17 cellular contexts compared by ENCODE assay signal in genomic region chr1:1165900-1166421, GRCh38. TPM values are rescaled to one million over a fixed set of nuclear protein-coding genes. Genes with fewer than 3 reads are reported as not detected.
DNase-seq lines count a peak whose midpoint lies in the region; ATAC-seq and TF ChIP-seq lines count a peak whose summit lies in the region.
"Had no signal": no experiment of that assay in that cellular context is flagged by ENCODE, and none has a peak within 500 bp of the region (broad histone marks: within the 10 kb centered on the region; RNA-seq: fewer than 3 reads in every experiment).

No MANE protein-coding gene starts in this region.

- CTCF ChIA-PET in PC-9 (lab: Charles Lee) = no interaction called here
- CTCF ChIA-PET in activated CD4-positive, alpha-beta memory T cell treated with anti-CD3 and anti-CD28 coated beads for 36 hours (lab: Charles Lee) = no interaction called here

- POLR2A ChIA-PET in PC-9 (lab: Charles Lee; ENCODE audit: unreplicated experiment) = interaction anchor here (0.5 kb wide), 1 partner anchor 9 kb away, joined by 3 read pairs; no protein-coding TSS in a partner anchor
- POLR2A ChIA-PET in activated CD4-positive, alpha-beta memory T cell treated with anti-CD3 and anti-CD28 coated beads for 36 hours (lab: Charles Lee) = no interaction called here

- no peaks in the 10 kb centered on the region for H3K36me3 Mint-ChIP-seq in activated CD4-positive, alpha-beta memory T cell treated with anti-CD3 and anti-CD28 coated beads for 36 hours
- H3K36me3 Mint-ChIP-seq: activated naive CD8-positive, alpha-beta T cell treated with anti-CD3 and anti-CD28 coated beads, Interleukin-2, amount 10 ng/mL, durations not matched to agents 7 days and 5 days had no signal

- WGBS in prostate gland = 26% methylated on average over 23 of the region's 23 CpGs

- intact Hi-C loops in PC-9 (cut with micrococcal nuclease; ENCODE audit: unreplicated experiment) = loop anchor here (2.0 kb wide), 1 partner anchor 141 kb away; no protein-coding TSS in a partner anchor
- intact Hi-C loops in prostate gland (cut with DNase I) = no loop called here
- intact Hi-C loops in activated CD4-positive, alpha-beta memory T cell treated with anti-CD3 and anti-CD28 coated beads for 36 hours (cut with micrococcal nuclease) = no loop called here

- H3K9ac ChIP-seq in BLaER1 treated with 17β-estradiol and CSF1 and Interleukin-3, amounts not matched to agents 10 nM and 100 nM = no peak overlapping the region

- H2AFZ ChIP-seq in PC-9 = no peak overlapping the region

- H3K4me1 ChIP-seq in BLaER1 treated with 17β-estradiol and CSF1 and Interleukin-3, amounts not matched to agents 10 nM and 100 nM = peaks cover 16 to 79% (median 58%) of the 10 kb centered on the region in 10 experiments
- H3K4me1 ChIP-seq in PC-9 (replicated peaks; ENCODE audit: insufficient read depth) = peaks cover 18% of the 10 kb centered on the region
- peaks cover 10% of the 10 kb centered on the region for H3K4me1 ChIP-seq in prostate gland (replicated peaks)

- peak in 1 of 2 experiments; percentile 62 for DNase-seq in PC-9
- DNase-seq in glomerular visceral epithelial cell (ENCODE audit: extremely low spot score) = peak; percentile 72
- DNase-seq in prostate gland (ENCODE audit: low spot score) = peak; percentile 55
- no peak for DNase-seq in activated CD4-positive, alpha-beta memory T cell treated with anti-CD3 and anti-CD28 coated beads for 36 hours
- no peak for DNase-seq in cerebellar cortex (ENCODE audit: low spot score)
- no peak for DNase-seq in stimulated activated CD4-positive, alpha-beta T cell treated with anti-CD3 and anti-CD28 coated beads, Interleukin-12 subunit alpha, Interleukin-12 subunit beta, amount 100 ng/mL, for 4 hours
- DNase-seq: activated CD8-positive, alpha-beta memory T cell treated with anti-CD3 and anti-CD28 coated beads, Interleukin-2, amount 50 U/mL, for 48 hours; activated naive CD8-positive, alpha-beta T cell treated with anti-CD3 and anti-CD28 coated beads, Interleukin-2, amount 10 ng/mL, durations not matched to agents 7 days and 5 days; central memory CD4-positive, alpha-beta T cell; NCI-H345; SW 1271 had no signal

- H3K4me1 Mint-ChIP-seq in activated CD4-positive, alpha-beta memory T cell treated with anti-CD3 and anti-CD28 coated beads for 36 hours (ENCODE audit: low read depth) = no peaks in the 10 kb centered on the region

- peaks cover 58% of the 10 kb centered on the region for H3K79me2 ChIP-seq in PC-9 (ENCODE audit: low read depth)

- H3K9me3 ChIP-seq in BLaER1 treated with 17β-estradiol and CSF1 and Interleukin-3, amounts not matched to agents 10 nM and 100 nM (replicated peaks in 1 of 11) = no peaks in the 10 kb centered on the region
- H3K9me3 ChIP-seq in PC-9 (ENCODE audit: insufficient read depth, low read depth) (no peaks in the 10 kb centered on the region), prostate gland (no peaks in the 10 kb centered on the region)
- H3K9me3 ChIP-seq: heart right ventricle had no signal

- no peak for TF ChIP-seq POLR2A in prostate gland (IDR thresholded peaks at IDR 0.05)

- H3K9me3 Mint-ChIP-seq in activated CD4-positive, alpha-beta memory T cell treated with anti-CD3 and anti-CD28 coated beads for 36 hours = no peaks in the 10 kb centered on the region
- H3K9me3 Mint-ChIP-seq: activated naive CD8-positive, alpha-beta T cell treated with anti-CD3 and anti-CD28 coated beads, Interleukin-2, amount 10 ng/mL, durations not matched to agents 7 days and 5 days; stimulated activated naive CD8-positive, alpha-beta T cell treated with anti-CD3 and anti-CD28 coated beads, Interleukin-15, Interleukin-2, amounts not matched to agents 100 ng/mL and 50 ng/mL, for 24 hours had no signal

- TF ChIP-seq CTCF in PC-9 (conservative IDR thresholded peaks at IDR 0.05) = no peak
- TF ChIP-seq CTCF in prostate gland (IDR thresholded peaks at IDR 0.05) = no peak

- H3K4me3 ChIP-seq in BLaER1 treated with 17β-estradiol and CSF1 and Interleukin-3, amounts not matched to agents 10 nM and 100 nM = no peak overlapping the region
- H3K4me3 ChIP-seq in PC-9 = peak overlapping the region; percentile 99
- peak overlapping the region; percentile 45 to 62 for H3K4me3 ChIP-seq in prostate gland
- H3K4me3 ChIP-seq: heart right ventricle had no signal

- no peak overlapping the region for H3K27ac ChIP-seq in BLaER1 treated with 17β-estradiol and CSF1 and Interleukin-3, amounts not matched to agents 10 nM and 100 nM
- H3K27ac ChIP-seq in PC-9 (peak overlapping the region; percentile 84), prostate gland (peak overlapping the region; percentile 92 to 95)
- H3K27ac ChIP-seq: heart right ventricle had no signal

- peaks cover 41 to 68% (median 59%) of the 10 kb centered on the region in 11 experiments for H3K27me3 ChIP-seq in BLaER1 treated with 17β-estradiol and CSF1 and Interleukin-3, amounts not matched to agents 10 nM and 100 nM
- no peaks in the 10 kb centered on the region for H3K27me3 ChIP-seq in PC-9 (ENCODE audit: insufficient read depth, low read depth)
- H3K27me3 ChIP-seq in prostate gland (replicated peaks; ENCODE audit: insufficient read depth) = no peaks in the 10 kb centered on the region

- ATAC-seq in GM18517 (IDR thresholded peaks at IDR 0.05; ENCODE audit: unreplicated experiment) = no peak
- ATAC-seq: heart right ventricle, left lobe of liver had no signal

- H3K27ac Mint-ChIP-seq in activated CD4-positive, alpha-beta memory T cell treated with anti-CD3 and anti-CD28 coated beads for 36 hours = no peak overlapping the region
- H3K27ac Mint-ChIP-seq: activated naive CD8-positive, alpha-beta T cell treated with anti-CD3 and anti-CD28 coated beads, Interleukin-2, amount 10 ng/mL, durations not matched to agents 7 days and 5 days; stimulated activated naive CD8-positive, alpha-beta T cell treated with anti-CD3 and anti-CD28 coated beads, Interleukin-15, Interleukin-2, amounts not matched to agents 100 ng/mL and 50 ng/mL, for 24 hours had no signal

- no TSS peak for BruUV-seq in PC-9 (replicated peaks; lab: Mats Ljungman, UMichigan)

- H3K9me2 ChIP-seq in PC-9 (ENCODE audit: insufficient read depth) = no peaks in the 10 kb centered on the region

- H4K20me1 ChIP-seq in BLaER1 treated with 17β-estradiol and CSF1 and Interleukin-3, amounts not matched to agents 10 nM and 100 nM = peaks cover 0 to 25% (median 4%) of the 10 kb centered on the region in 11 experiments; a peak in 9 of 22 replicates
- peaks cover 34% of the 10 kb centered on the region for H4K20me1 ChIP-seq in PC-9 (ENCODE audit: insufficient read depth)

- H3K27me3 Mint-ChIP-seq in activated CD4-positive, alpha-beta memory T cell treated with anti-CD3 and anti-CD28 coated beads for 36 hours = peaks cover 11% of the 10 kb centered on the region

- H3K4me2 ChIP-seq in BLaER1 treated with 17β-estradiol and CSF1 and Interleukin-3, amounts not matched to agents 10 nM and 100 nM = peak overlapping the region in 7 of 11 experiments; percentile 18 to 80 (median 35); a peak in 10 of 22 replicates
- H3K4me2 ChIP-seq in PC-9 = peak overlapping the region; percentile 99

- H3K36me3 ChIP-seq in BLaER1 treated with 17β-estradiol and CSF1 and Interleukin-3, amounts not matched to agents 10 nM and 100 nM = no peaks in the 10 kb centered on the region
- H3K36me3 ChIP-seq in PC-9 (ENCODE audit: low read depth) (no peaks in the 10 kb centered on the region), prostate gland (no peaks in the 10 kb centered on the region)
- H3K36me3 ChIP-seq: heart right ventricle had no signal

- peaks cover 18% of the 10 kb centered on the region; the same call in 1 of the 2 replicates for H3F3A ChIP-seq in PC-9 (ENCODE audit: insufficient read depth, low read depth)

- no peak overlapping the region for H3K4me3 Mint-ChIP-seq in activated CD4-positive, alpha-beta memory T cell treated with anti-CD3 and anti-CD28 coated beads for 36 hours
- H3K4me3 Mint-ChIP-seq: activated naive CD8-positive, alpha-beta T cell treated with anti-CD3 and anti-CD28 coated beads, Interleukin-2, amount 10 ng/mL, durations not matched to agents 7 days and 5 days; stimulated activated naive CD8-positive, alpha-beta T cell treated with anti-CD3 and anti-CD28 coated beads, Interleukin-15, Interleukin-2, amounts not matched to agents 100 ng/mL and 50 ng/mL, for 24 hours had no signal

RNA-seq across cellular contexts. Expression of gene TTLL10, which starts 7.7 kb away (rescaled TPM):
- total RNA-seq in PC-9 (2021) = 4.0 and 5.8 TPM in 2 replicates
- total RNA-seq in prostate gland = 1 to 10 TPM in 1 of 2 donors, under 1 TPM in 1; 0.77 to 7.3 TPM
- total RNA-seq in activated CD4-positive, alpha-beta memory T cell treated with anti-CD3 and anti-CD28 coated beads for 36 hours = not detected
- total RNA-seq: activated naive CD8-positive, alpha-beta T cell treated with anti-CD3 and anti-CD28 coated beads, Interleukin-2, amount 10 ng/mL, durations not matched to agents 7 days and 5 days; left lobe of liver; myocyte had no signal

RNA-seq across cellular contexts. Expression of gene TNFRSF18, which starts 40.4 kb away (rescaled TPM):
- total RNA-seq in PC-9 (2021) = 6.9 and 14.1 TPM in 2 replicates
- total RNA-seq in prostate gland = 1 to 10 TPM; 3.1 to 3.5 TPM
- total RNA-seq in activated CD4-positive, alpha-beta memory T cell treated with anti-CD3 and anti-CD28 coated beads for 36 hours = 100 to 1,000 TPM; 375 to 387 TPM
- total RNA-seq: left lobe of liver, myocyte had no signal

RNA-seq across cellular contexts. Expression of gene TNFRSF4, which starts 48.0 kb away (rescaled TPM):
- 0.20 and 0.38 TPM in 2 replicates for total RNA-seq in PC-9 (2021)
- total RNA-seq in prostate gland = 1 to 10 TPM in 1 of 2 donors, under 1 TPM in 1; 0.50 to 3.0 TPM
- total RNA-seq in activated CD4-positive, alpha-beta memory T cell treated with anti-CD3 and anti-CD28 coated beads for 36 hours = 1,000 to 10,000 TPM; 1,003 to 1,005 TPM
- total RNA-seq: myocyte had no signal

RNA-seq across cellular contexts. Expression of gene C1orf159, which starts 50.1 kb away (rescaled TPM):
- 26.6 and 31.1 TPM in 2 replicates for total RNA-seq in PC-9 (2021)
- 10 to 100 TPM; 20.0 to 26.4 TPM for total RNA-seq in prostate gland
- 10 to 100 TPM; 19.5 to 20.5 TPM for total RNA-seq in activated CD4-positive, alpha-beta memory T cell treated with anti-CD3 and anti-CD28 coated beads for 36 hours

Comparison
In these comparisons a context has a peak if more than half of its experiments do, and no peak if none do; other contexts are left out.
1. H3K27ac ChIP-seq: peak in PC-9 (single experiment) and prostate gland (2 of 2); none in BLaER1 treated with 17β-estradiol and CSF1 and Interleukin-3, amounts not matched to agents 10 nM and 100 nM (0 of 11).
2. H3K4me3 ChIP-seq: peak in PC-9 (single experiment) and prostate gland (2 of 2); none in BLaER1 treated with 17β-estradiol and CSF1 and Interleukin-3, amounts not matched to agents 10 nM and 100 nM (0 of 10).
3. DNase-seq: peak in glomerular visceral epithelial cell (single experiment) and prostate gland (single experiment); none in activated CD4-positive, alpha-beta memory T cell treated with anti-CD3 and anti-CD28 coated beads for 36 hours (single experiment), cerebellar cortex (single experiment) and stimulated activated CD4-positive, alpha-beta T cell treated with anti-CD3 and anti-CD28 coated beads, Interleukin-12 subunit alpha, Interleukin-12 subunit beta, amount 100 ng/mL, for 4 hours (single experiment).
4. RNA of gene TNFRSF18, which starts 40.4 kb away (total RNA-seq): 375 to 387 TPM in activated CD4-positive, alpha-beta memory T cell treated with anti-CD3 and anti-CD28 coated beads for 36 hours; 6.9 to 14.1 TPM in PC-9 and 3.1 to 3.5 TPM in prostate gland; every median in the first group is over 10 times any median in the second.
5. RNA of gene TNFRSF4, which starts 48.0 kb away (total RNA-seq): 1,003 to 1,005 TPM in activated CD4-positive, alpha-beta memory T cell treated with anti-CD3 and anti-CD28 coated beads for 36 hours; 0.50 to 3.0 TPM in prostate gland and 0.20 to 0.38 TPM in PC-9; every median in the first group is over 100 times any median in the second.